ENCODE assay signal across 8 cellular contexts in genomic region chr11:73236879-73237278, GRCh38. TPM values are rescaled to one million over a fixed set of nuclear protein-coding genes. Genes with fewer than 3 reads are reported as not detected.
A peak's percentile ranks its signal among the peaks of the same experiment; 100 is the strongest.
DNase-seq lines count a peak whose midpoint lies in the region; ATAC-seq and TF ChIP-seq lines count a peak whose summit lies in the region.

No MANE protein-coding gene starts in this region.

- intact Hi-C loops in sciatic nerve (cut with DNase I) = loop anchor here (5.0 kb wide), 1 partner anchor 50 kb away; no protein-coding TSS in a partner anchor

- peak; percentile 40 for DNase-seq in DMS53 treated with DMSO at 0.1 percent for 48 hours (lab: John Stamatoyannopoulos, UW; ENCODE audit: unreplicated experiment)
- DNase-seq in HFF-Myc (ENCODE audit: extremely low read depth, low read depth) = no peak
- DNase-seq in glomerular visceral epithelial cell (ENCODE audit: extremely low spot score) = peak; percentile 35
- no peak for DNase-seq in sciatic nerve (ENCODE audit: low spot score)
- no peak for DNase-seq in cerebellum (ENCODE audit: low spot score)

- ATAC-seq in sciatic nerve (peak; percentile 29), HG03159 (IDR thresholded peaks at IDR 0.05; ENCODE audit: unreplicated experiment) (no peak), HG03280 (IDR thresholded peaks at IDR 0.05; ENCODE audit: unreplicated experiment) (no peak)

- TF ChIP-seq CTCF in HFF-Myc (IDR thresholded peaks at IDR 0.05; ENCODE audit: low read depth, low read length, missing control alignments) = peak; percentile 57
- TF ChIP-seq CTCF in WI38 (IDR thresholded peaks at IDR 0.05; ENCODE audit: low read depth, low read length) = peak; percentile 38; the same call in 1 of the 2 replicates

- no peak overlapping the region for H3K4me3 ChIP-seq in HFF-Myc (replicated peaks; ENCODE audit: low read depth, low read length)
- no peak overlapping the region for H3K4me3 ChIP-seq in WI38 (ENCODE audit: low read depth, low read length)

RNA-seq across cellular contexts. Expression of gene P2RY2, which starts 18.8 kb away (rescaled TPM):
- total RNA-seq in sciatic nerve = 12.3 TPM
- 0.09 TPM for total RNA-seq in cerebellum

RNA-seq across cellular contexts. Expression of gene P2RY6, which starts 35.3 kb away (rescaled TPM):
- total RNA-seq in sciatic nerve (3.6 TPM), cerebellum (0.27 TPM)

Comparison
In these comparisons a context has a peak if more than half of its experiments do, and no peak if none do; other contexts are left out.
1. DNase-seq: peak in DMS53 treated with DMSO at 0.1 percent for 48 hours (single experiment) and glomerular visceral epithelial cell (single experiment); none in HFF-Myc (single experiment), sciatic nerve (single experiment) and cerebellum (single experiment).
2. RNA of gene P2RY2, which starts 18.8 kb away (total RNA-seq): 12.3 TPM in sciatic nerve (single experiment); 0.09 TPM in cerebellum (single experiment); every median in the first group is over 10 times any median in the second.